ENCODE assay signal across 1 cellular context in genomic region chr18:23102498-23103260, GRCh38.
TF ChIP-seq lines count a peak whose summit lies in the region.

No MANE protein-coding gene starts in this region.

TF ChIP-seq in HEK293, 187 proteins besides CTCF, POLR2A, EP300 and RAD21 (continued from another document):
- TF ChIP-seq, protein P1, sequence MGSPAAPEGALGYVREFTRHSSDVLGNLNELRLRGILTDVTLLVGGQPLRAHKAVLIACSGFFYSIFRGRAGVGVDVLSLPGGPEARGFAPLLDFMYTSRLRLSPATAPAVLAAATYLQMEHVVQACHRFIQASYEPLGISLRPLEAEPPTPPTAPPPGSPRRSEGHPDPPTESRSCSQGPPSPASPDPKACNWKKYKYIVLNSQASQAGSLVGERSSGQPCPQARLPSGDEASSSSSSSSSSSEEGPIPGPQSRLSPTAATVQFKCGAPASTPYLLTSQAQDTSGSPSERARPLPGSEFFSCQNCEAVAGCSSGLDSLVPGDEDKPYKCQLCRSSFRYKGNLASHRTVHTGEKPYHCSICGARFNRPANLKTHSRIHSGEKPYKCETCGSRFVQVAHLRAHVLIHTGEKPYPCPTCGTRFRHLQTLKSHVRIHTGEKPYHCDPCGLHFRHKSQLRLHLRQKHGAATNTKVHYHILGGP (tag by site-specific recombination; IDR thresholded peaks at IDR 0.05) = no peak
- TF ChIP-seq ZNF423 (tag by site-specific recombination; IDR thresholded peaks at IDR 0.05) (no peak), ZBTB17 (tag by site-specific recombination; IDR thresholded peaks at IDR 0.05) (no peak), ZNF2 (tag by site-specific recombination; IDR thresholded peaks at IDR 0.05) (no peak), MZF1 (tag by site-specific recombination; IDR thresholded peaks at IDR 0.05; ENCODE audit: borderline replicate concordance) (no peak), ZNF174 (tag by site-specific recombination; IDR thresholded peaks at IDR 0.05) (no peak)
TF ChIP-seq in HEK293: peak in this region for 0.
